ENCODE assay signal across 24 cellular contexts in the genomic region with DNA sequence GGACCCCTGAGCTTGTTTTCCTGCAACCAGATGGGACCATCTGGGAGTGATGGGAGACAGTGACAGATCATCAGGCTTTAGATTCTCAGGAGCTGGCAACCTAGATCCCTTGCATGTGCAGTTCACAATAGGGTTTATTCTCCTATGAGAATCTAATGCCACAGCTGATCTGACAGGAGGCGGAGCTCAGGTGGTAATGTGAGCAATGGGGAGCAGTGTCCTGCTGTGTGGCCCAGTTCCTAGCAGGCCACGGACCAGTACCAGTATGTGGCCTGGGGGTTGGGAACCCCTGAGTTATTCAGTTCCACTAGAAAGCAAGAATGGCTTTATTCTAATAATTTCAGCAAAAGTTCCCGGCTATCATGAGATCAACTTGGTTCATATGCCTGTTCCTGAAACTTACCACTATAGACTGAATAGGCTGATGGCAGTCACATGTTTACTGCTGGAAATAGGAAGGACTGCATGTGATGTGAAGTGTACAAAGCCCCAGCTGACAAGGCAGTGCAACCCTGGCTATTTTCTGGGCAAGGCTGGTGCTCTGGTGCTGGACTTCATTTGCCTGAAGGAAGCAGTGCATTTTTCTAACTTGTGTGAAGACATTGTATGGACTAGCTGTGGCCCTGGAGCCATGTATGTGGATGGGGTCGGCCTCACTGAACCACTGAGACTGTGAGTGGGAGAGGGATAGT.
A peak's percentile ranks its signal among the peaks of the same experiment; 100 is the strongest.
DNase-seq lines count a peak whose midpoint lies in the region; ATAC-seq and TF ChIP-seq lines count a peak whose summit lies in the region.
"Had no signal": no experiment of that assay in that cellular context is flagged by ENCODE, and none has a peak within 500 bp of the region (broad histone marks: within the 10 kb centered on the region; RNA-seq: fewer than 3 reads in every experiment).

No MANE protein-coding gene starts in this region.

- H3K79me2 ChIP-seq in mesendoderm (ENCODE audit: control insufficient read depth, insufficient read depth, low read length) = no peaks in the 10 kb centered on the region

- no peak overlapping the region for H2BK5ac ChIP-seq in mesendoderm (ENCODE audit: low read length)

- peaks cover 0 to 10% (median 5%) of the 10 kb centered on the region in 5 experiments for H3K9me3 Mint-ChIP-seq in brain
- H3K9me3 Mint-ChIP-seq in naive thymus-derived CD4-positive, alpha-beta T cell = peaks cover 0 to 3% (median 0%) of the 10 kb centered on the region in 11 donors
- H3K9me3 Mint-ChIP-seq: activated CD4-positive, alpha-beta T cell treated with anti-CD3 and anti-CD28 coated beads, Interleukin-2, amount 10 ng/mL, durations not matched to agents 24 days and 14 days had no signal

- no peaks in the 10 kb centered on the region for H3K36me3 ChIP-seq in mesendoderm (ENCODE audit: control insufficient read depth, insufficient read depth, low read length)
- no peaks in the 10 kb centered on the region for H3K36me3 ChIP-seq in upper lobe of right lung
- H3K36me3 ChIP-seq in naive thymus-derived CD4-positive, alpha-beta T cell (ENCODE audit: control insufficient read depth in 2 of 3, insufficient read depth in 3 of 3, low read length in 3 of 3) = no peaks in the 10 kb centered on the region
- H3K36me3 ChIP-seq: ovary, sigmoid colon, thoracic aorta had no signal

- no peak overlapping the region for H2BK120ac ChIP-seq in mesendoderm (ENCODE audit: low read depth, low read length)

- H3K4me2 ChIP-seq in mesendoderm (ENCODE audit: low read length) = no peak overlapping the region

- H3K56ac ChIP-seq in mesendoderm (ENCODE audit: low read length) = peak overlapping the region; percentile 38

- CTCF ChIA-PET in naive thymus-derived CD4-positive, alpha-beta T cell (lab: Charles Lee) = no interaction called here

- no peaks in the 10 kb centered on the region for H3K36me3 Mint-ChIP-seq in brain
- H3K36me3 Mint-ChIP-seq in naive thymus-derived CD4-positive, alpha-beta T cell = peaks cover 0 to 3% (median 0%) of the 10 kb centered on the region in 5 donors
- H3K36me3 Mint-ChIP-seq: CD4-positive, alpha-beta memory T cell had no signal

- DNase-seq in NCI-H69 (lab: John Stamatoyannopoulos, UW) (peak; percentile 9), mesendoderm (no peak), upper lobe of right lung (no peak), EL (no peak)
- DNase-seq in naive thymus-derived CD4-positive, alpha-beta T cell = no peak
- DNase-seq: activated naive CD4-positive, alpha-beta T cell treated with anti-CD3 and anti-CD28 coated beads, Interleukin-2, amount 50 U/mL, for 16 hours; CD4-positive, alpha-beta memory T cell; cortex of kidney; DMS 273 treated with DMSO at 0.1 percent for 48 hours; endodermal cell; glutamatergic neuron; Karpas-422; NCI-H1930; NCI-H2227 treated with DMSO at 0.1 percent for 48 hours; ovary; sigmoid colon; stimulated activated CD4-positive, alpha-beta T cell treated with anti-CD3 and anti-CD28 coated beads, Interleukin-15, amount 100 ng/mL, for 24 hours; stimulated activated naive CD8-positive, alpha-beta T cell treated with anti-CD3 and anti-CD28 coated beads, Interleukin-15, Interleukin-2, amounts not matched to agents 100 U/mL and 50 U/mL, for 24 hours had no signal

- no peak overlapping the region for H3K23ac ChIP-seq in mesendoderm (ENCODE audit: low read length)

- no peak overlapping the region for H3K9ac ChIP-seq in mesendoderm (ENCODE audit: low read length)

- no peak overlapping the region for H4K5ac ChIP-seq in mesendoderm (ENCODE audit: low read length)

- peak overlapping the region in 4 of 5 experiments; percentile 26 to 62 (median 49) for H3K4me3 Mint-ChIP-seq in brain
- no peak overlapping the region for H3K4me3 Mint-ChIP-seq in naive thymus-derived CD4-positive, alpha-beta T cell
- H3K4me3 Mint-ChIP-seq: activated CD4-positive, alpha-beta T cell treated with anti-CD3 and anti-CD28 coated beads, Interleukin-2, amount 10 ng/mL, durations not matched to agents 24 days and 14 days; CD4-positive, alpha-beta memory T cell; endodermal cell had no signal

- intact Hi-C loops in upper lobe of right lung (cut with DNase I) = no loop called here
- intact Hi-C loops in naive thymus-derived CD4-positive, alpha-beta T cell (cut with micrococcal nuclease) = no loop called here

- peak overlapping the region in 2 of 5 experiments; percentile 63 to 70 for H3K27ac Mint-ChIP-seq in brain
- H3K27ac Mint-ChIP-seq in naive thymus-derived CD4-positive, alpha-beta T cell = no peak overlapping the region
- H3K27ac Mint-ChIP-seq: activated CD4-positive, alpha-beta T cell treated with anti-CD3 and anti-CD28 coated beads, Interleukin-2, amount 10 ng/mL, durations not matched to agents 24 days and 14 days; CD4-positive, alpha-beta memory T cell; endodermal cell had no signal

- H3K4me1 Mint-ChIP-seq in brain = peaks cover 42% of the 10 kb centered on the region
- H3K4me1 Mint-ChIP-seq in naive thymus-derived CD4-positive, alpha-beta T cell = peaks cover 0 to 12% (median 10%) of the 10 kb centered on the region in 7 donors

- peak overlapping the region; percentile 32 for H2AK5ac ChIP-seq in mesendoderm (ENCODE audit: low read length)

- no peak overlapping the region for H3K4ac ChIP-seq in mesendoderm (ENCODE audit: low read depth, low read length)

- H3K4me3 ChIP-seq in mesendoderm (ENCODE audit: low read length) (no peak overlapping the region), upper lobe of right lung (peak overlapping the region; percentile 12)
- no peak overlapping the region for H3K4me3 ChIP-seq in naive thymus-derived CD4-positive, alpha-beta T cell (ENCODE audit: low read length)
- H3K4me3 ChIP-seq: lung, ovary, sigmoid colon, thoracic aorta had no signal

- no peaks in the 10 kb centered on the region for H3K9me3 ChIP-seq in upper lobe of right lung
- H3K9me3 ChIP-seq in naive thymus-derived CD4-positive, alpha-beta T cell (ENCODE audit: control insufficient read depth in 2 of 3, low read length in 3 of 3) = no peaks in the 10 kb centered on the region
- H3K9me3 ChIP-seq: ovary, sigmoid colon, thoracic aorta had no signal

- TF ChIP-seq POLR2A in GM18505 (IDR thresholded peaks at IDR 0.05; ENCODE audit: borderline replicate concordance, extremely low read depth, insufficient read depth, insufficient read length) = no peak

- H3K79me1 ChIP-seq in mesendoderm (ENCODE audit: low read length) = no peaks in the 10 kb centered on the region

- H3K27ac ChIP-seq in mesendoderm (ENCODE audit: low read depth, low read length) (no peak overlapping the region), upper lobe of right lung (peak overlapping the region; percentile 92)
- H3K27ac ChIP-seq in naive thymus-derived CD4-positive, alpha-beta T cell (ENCODE audit: low read depth, low read length) = no peak overlapping the region
- H3K27ac ChIP-seq: ovary, RWPE1, sigmoid colon, thoracic aorta had no signal

- TF ChIP-seq CTCF in brain (conservative IDR thresholded peaks at IDR 0.05) (no peak), upper lobe of right lung (IDR thresholded peaks at IDR 0.05) (no peak)

- WGBS in mesendoderm (ENCODE audit: extremely low coverage, insufficient coverage, low lambda C conversion rate) = no CpG with 5 or more reads among the region's 4 CpGs

- ATAC-seq in upper lobe of right lung = peak; percentile 88
- no peak for ATAC-seq in naive thymus-derived CD4-positive, alpha-beta T cell
- ATAC-seq in GM18505 (IDR thresholded peaks at IDR 0.05; ENCODE audit: unreplicated experiment) = no peak
- ATAC-seq: stimulated activated naive CD8-positive, alpha-beta T cell treated with anti-CD3 and anti-CD28 coated beads, Interleukin-15, Interleukin-2, amounts not matched to agents 100 U/mL and 50 U/mL, for 24 hours had no signal

- no peaks in the 10 kb centered on the region for H3K27me3 ChIP-seq in mesendoderm (ENCODE audit: insufficient read depth, low read length, poor library complexity)
- no peaks in the 10 kb centered on the region for H3K27me3 ChIP-seq in upper lobe of right lung
- H3K27me3 ChIP-seq in naive thymus-derived CD4-positive, alpha-beta T cell (ENCODE audit: control insufficient read depth in 2 of 2, insufficient read depth in 2 of 2, low read length in 2 of 2) = no peaks in the 10 kb centered on the region
- H3K27me3 ChIP-seq: ovary, sigmoid colon had no signal

- peaks cover 5% of the 10 kb centered on the region for H3K4me1 ChIP-seq in mesendoderm (ENCODE audit: control insufficient read depth, low read depth, low read length)
- no peaks in the 10 kb centered on the region for H3K4me1 ChIP-seq in upper lobe of right lung
- no peaks in the 10 kb centered on the region for H3K4me1 ChIP-seq in naive thymus-derived CD4-positive, alpha-beta T cell (ENCODE audit: control insufficient read depth in 2 of 2, insufficient read depth in 2 of 2, low read length in 2 of 2)

- POLR2A ChIA-PET in naive thymus-derived CD4-positive, alpha-beta T cell (lab: Charles Lee) = no interaction called here

- H3K18ac ChIP-seq in mesendoderm (ENCODE audit: low read length) = no peak overlapping the region

- H4K8ac ChIP-seq in mesendoderm (ENCODE audit: low read depth, low read length) = no peak overlapping the region

- peaks cover 3% of the 10 kb centered on the region for H3K27me3 Mint-ChIP-seq in brain
- peaks cover 34 to 53% (median 46%) of the 10 kb centered on the region in 5 donors for H3K27me3 Mint-ChIP-seq in naive thymus-derived CD4-positive, alpha-beta T cell

- H2BK15ac ChIP-seq in mesendoderm (replicated peaks; ENCODE audit: low read depth) = peak overlapping the region; percentile 25

Comparison
In these comparisons a context has a peak if more than half of its experiments do, and no peak if none do; other contexts are left out.
1. H3K4me3 Mint-ChIP-seq: peak in brain (4 of 5); none in naive thymus-derived CD4-positive, alpha-beta T cell (0 of 10).